8 cellular contexts compared by ENCODE assay signal in genomic region chr4:125317526-125317880, GRCh38. TPM values are rescaled to one million over a fixed set of nuclear protein-coding genes. Genes with fewer than 3 reads are reported as not detected.
DNase-seq lines count a peak whose midpoint lies in the region; ATAC-seq lines count a peak whose summit lies in the region.

No MANE protein-coding gene starts in this region.

- H2BK5ac ChIP-seq in neuronal stem cell (ENCODE audit: low read length), result peak overlapping the region; percentile 83

- peaks cover 2 to 6% of the 10 kb centered on the region in 2 donors for H3K4me1 ChIP-seq in neuronal stem cell (ENCODE audit: control insufficient read depth in 2 of 2, insufficient read depth in 1 of 2, low read depth in 1 of 2, low read length in 2 of 2)

- peaks cover 66% of the 10 kb centered on the region for H3K36me3 ChIP-seq in SK-N-MC (ENCODE audit: insufficient read depth, low read length)
- H3K36me3 ChIP-seq in neuronal stem cell (replicated peaks in 1 of 2; ENCODE audit: control insufficient read depth in 2 of 2, insufficient read depth in 2 of 2, low read length in 2 of 2), result peaks cover 0 to 44% of the 10 kb centered on the region in 2 donors

- no CpG with 5 or more reads among the region's 23 CpGs for WGBS in neuronal stem cell (ENCODE audit: extremely low coverage in 2 of 2, insufficient read length in 2 of 2, insufficient replicate concordance in 1 of 2), 2 donors

- H3K14ac ChIP-seq in neuronal stem cell (ENCODE audit: low read length), result peak overlapping the region; percentile 63

- H3K4me3 ChIP-seq in SK-N-MC, result peak overlapping the region; percentile 89
- peak overlapping the region; percentile 83 to 87 for H3K4me3 ChIP-seq in neuronal stem cell (ENCODE audit: low read length in 2 of 2)

- H4K91ac ChIP-seq in neuronal stem cell (ENCODE audit: low read depth, low read length, poor library complexity), result no peak overlapping the region

- peaks cover 0 to 12% (median 0%) of the 10 kb centered on the region in 3 experiments for H3K27me3 ChIP-seq in neuronal stem cell (ENCODE audit: control insufficient read depth in 3 of 3, insufficient read depth in 3 of 3, low read depth in 1 of 3, low read length in 3 of 3)

- no peak overlapping the region for H2AFZ ChIP-seq in neuronal stem cell (ENCODE audit: low read length)

- H2BK15ac ChIP-seq in neuronal stem cell (ENCODE audit: low read length), result peak overlapping the region; percentile 30

- H3K9me3 ChIP-seq in SK-N-MC (ENCODE audit: low read depth, low read length), result no peaks in the 10 kb centered on the region
- H3K9me3 ChIP-seq in neuronal stem cell (replicated peaks in 1 of 2; ENCODE audit: control insufficient read depth in 2 of 2, insufficient read depth in 1 of 2, low read depth in 1 of 2, low read length in 2 of 2), result peaks cover 0 to 37% of the 10 kb centered on the region in 2 donors

- H3K4me2 ChIP-seq in neuronal stem cell (ENCODE audit: insufficient read depth, low read length, poor library complexity, severe bottlenecking), result peak overlapping the region; percentile 98

- ATAC-seq in HG02678 (IDR thresholded peaks at IDR 0.05; ENCODE audit: unreplicated experiment) (no peak), GM18858 (IDR thresholded peaks at IDR 0.05; ENCODE audit: unreplicated experiment) (no peak)

- H3K23ac ChIP-seq in neuronal stem cell (ENCODE audit: low read depth, low read length, poor library complexity), result peak overlapping the region; percentile 67

- H4K8ac ChIP-seq in neuronal stem cell (ENCODE audit: low read depth, low read length), result no peak overlapping the region

- no peak overlapping the region for H3K4ac ChIP-seq in neuronal stem cell (ENCODE audit: low read length)

- H3K9ac ChIP-seq in SK-N-MC (ENCODE audit: insufficient read length), result peak overlapping the region; percentile 96
- peak overlapping the region; percentile 86 for H3K9ac ChIP-seq in neuronal stem cell (ENCODE audit: low read depth, low read length, poor library complexity)

- DNase-seq in EL (peak; percentile 72), SK-N-MC (ENCODE audit: low read depth, low spot score) (no peak), globus pallidus (ENCODE audit: low spot score) (peak; percentile 64), neuronal stem cell (ENCODE audit: low spot score) (peak; percentile 37), germinal center (ENCODE audit: low spot score) (no peak)
- no peak for DNase-seq in activated CD8-positive, alpha-beta memory T cell treated with anti-CD3 and anti-CD28 coated beads, Interleukin-2, amount 50 U/mL, for 4 hours

- peak overlapping the region; percentile 60 for H2AK5ac ChIP-seq in neuronal stem cell (ENCODE audit: low read depth, low read length)

- peak overlapping the region; percentile 95 for H3K18ac ChIP-seq in neuronal stem cell (ENCODE audit: low read length)

- H2BK120ac ChIP-seq in neuronal stem cell (ENCODE audit: low read depth, low read length), result no peak overlapping the region

- H3K79me1 ChIP-seq in neuronal stem cell (ENCODE audit: low read depth, low read length), result peaks cover 3% of the 10 kb centered on the region

- H3K27ac ChIP-seq in SK-N-MC, result no peak overlapping the region
- no peak overlapping the region for H3K27ac ChIP-seq in neuronal stem cell (replicated peaks; ENCODE audit: low read length)

- no peak overlapping the region for H2BK12ac ChIP-seq in neuronal stem cell (ENCODE audit: low read length)

RNA-seq across cellular contexts. Expression of gene FAT4, which starts 2.7 kb away (rescaled TPM):
- polyA plus RNA-seq in neuronal stem cell (2013, experiment 1 of 2), result 1.1 TPM
- polyA plus RNA-seq in neuronal stem cell (2013, experiment 2 of 2), result 1.1 TPM

Comparison
In these comparisons a context has a peak if more than half of its experiments do, and no peak if none do; other contexts are left out.
1. DNase-seq: peak in EL (single experiment), globus pallidus (single experiment) and neuronal stem cell (single experiment); none in SK-N-MC (single experiment), activated CD8-positive, alpha-beta memory T cell treated with anti-CD3 and anti-CD28 coated beads, Interleukin-2, amount 50 U/mL, for 4 hours (single experiment) and germinal center (single experiment).